8 cellular contexts compared by ENCODE assay signal in the genomic region with DNA sequence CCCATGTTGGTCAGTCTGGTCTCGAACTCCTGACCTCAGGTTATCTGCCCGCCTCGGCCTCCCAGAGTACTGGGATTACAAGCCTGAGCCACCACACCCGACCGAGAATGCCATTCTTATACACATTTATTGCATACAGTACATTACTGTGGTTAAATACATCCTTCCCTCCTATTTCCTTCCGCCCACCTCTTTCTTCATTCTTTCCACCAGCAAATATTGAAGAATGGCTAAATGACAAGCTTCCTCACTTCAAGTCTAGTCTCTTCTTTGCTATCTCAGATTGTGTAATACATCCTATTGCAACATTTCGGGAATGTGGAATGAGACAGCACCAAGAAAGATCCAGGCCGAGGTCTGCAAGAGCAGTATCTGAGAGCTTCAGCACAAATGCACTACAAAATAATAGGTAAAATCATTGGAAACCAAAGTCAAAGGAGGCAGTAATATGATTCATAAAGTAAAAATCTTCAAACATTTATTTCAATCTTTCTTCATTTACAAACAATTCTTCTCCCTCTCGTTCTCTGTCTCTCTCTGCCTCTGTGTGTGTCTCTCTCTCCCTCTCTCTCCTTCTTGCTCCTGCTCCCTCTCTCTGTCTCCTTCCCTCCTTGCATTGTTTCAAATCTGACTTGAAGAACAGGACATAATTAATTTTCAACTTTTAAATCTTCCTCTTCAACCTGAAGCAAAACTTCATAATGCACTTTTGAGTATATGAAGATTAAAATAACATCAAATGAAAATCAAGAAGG.
A peak's percentile ranks its signal among the peaks of the same experiment; 100 is the strongest.
DNase-seq lines count a peak whose midpoint lies in the region; ATAC-seq and TF ChIP-seq lines count a peak whose summit lies in the region.

No MANE protein-coding gene starts in this region.

- POLR2A ChIA-PET in naive thymus-derived CD8-positive, alpha-beta T cell (lab: Charles Lee): interaction anchor here (0.5 kb wide), 1 partner anchor 14 kb away, joined by 4 read pairs; no protein-coding TSS in a partner anchor

- H3K27ac Mint-ChIP-seq in naive thymus-derived CD8-positive, alpha-beta T cell: peak overlapping the region in 4 of 10 donors; percentile 18 to 84 (median 42)

- TF ChIP-seq POLR2A in NB4 (IDR thresholded peaks at IDR 0.05; ENCODE audit: extremely low read depth, insufficient read length): no peak

- peaks cover 9 to 14% (median 11%) of the 10 kb centered on the region in 4 donors for H3K4me1 Mint-ChIP-seq in naive thymus-derived CD8-positive, alpha-beta T cell

- no peaks in the 10 kb centered on the region for H3K27me3 Mint-ChIP-seq in naive thymus-derived CD8-positive, alpha-beta T cell

- no peak overlapping the region for H3K4me3 ChIP-seq in NB4 (ENCODE audit: low read depth, low read length)

- H3K9me3 Mint-ChIP-seq in naive thymus-derived CD8-positive, alpha-beta T cell: no peaks in the 10 kb centered on the region

- TF ChIP-seq CTCF in NB4 (IDR thresholded peaks at IDR 0.05; ENCODE audit: low read depth, low read length): no peak

- ATAC-seq in naive thymus-derived CD8-positive, alpha-beta T cell: no peak
- ATAC-seq in GM21526 (IDR thresholded peaks at IDR 0.05; ENCODE audit: low FRiP score, unreplicated experiment): no peak

- no peaks in the 10 kb centered on the region for H3K36me3 Mint-ChIP-seq in naive thymus-derived CD8-positive, alpha-beta T cell

- DNase-seq in CD1c-positive myeloid dendritic cell (ENCODE audit: extremely low spot score): peak; percentile 18
- DNase-seq in NB4 (ENCODE audit: low read depth): peak; percentile 56
- peak; percentile 91 for DNase-seq in dedifferentiated amniotic fluid mesenchymal stem cell (ENCODE audit: extremely low spot score)
- no peak for DNase-seq in naive thymus-derived CD8-positive, alpha-beta T cell
- no peak for DNase-seq in cerebellar nuclear complex (lab: John Stamatoyannopoulos, UW)
- no peak for DNase-seq in DMS 273 treated with DMSO at 0.1 percent for 48 hours (lab: John Stamatoyannopoulos, UW)
- no peak for DNase-seq in OCI-M2 (lab: John Stamatoyannopoulos, UW; ENCODE audit: unreplicated experiment)

- peak overlapping the region in 6 of 10 donors; percentile 2 to 59 (median 27) for H3K4me3 Mint-ChIP-seq in naive thymus-derived CD8-positive, alpha-beta T cell

Comparison
In these comparisons a context has a peak if more than half of its experiments do, and no peak if none do; other contexts are left out.
1. DNase-seq: peak in CD1c-positive myeloid dendritic cell (single experiment), NB4 (single experiment) and dedifferentiated amniotic fluid mesenchymal stem cell (single experiment); none in naive thymus-derived CD8-positive, alpha-beta T cell (0 of 10), cerebellar nuclear complex (0 of 2), DMS 273 treated with DMSO at 0.1 percent for 48 hours (single experiment) and OCI-M2 (single experiment).